8 cellular contexts compared by ENCODE assay signal in the genomic region with DNA sequence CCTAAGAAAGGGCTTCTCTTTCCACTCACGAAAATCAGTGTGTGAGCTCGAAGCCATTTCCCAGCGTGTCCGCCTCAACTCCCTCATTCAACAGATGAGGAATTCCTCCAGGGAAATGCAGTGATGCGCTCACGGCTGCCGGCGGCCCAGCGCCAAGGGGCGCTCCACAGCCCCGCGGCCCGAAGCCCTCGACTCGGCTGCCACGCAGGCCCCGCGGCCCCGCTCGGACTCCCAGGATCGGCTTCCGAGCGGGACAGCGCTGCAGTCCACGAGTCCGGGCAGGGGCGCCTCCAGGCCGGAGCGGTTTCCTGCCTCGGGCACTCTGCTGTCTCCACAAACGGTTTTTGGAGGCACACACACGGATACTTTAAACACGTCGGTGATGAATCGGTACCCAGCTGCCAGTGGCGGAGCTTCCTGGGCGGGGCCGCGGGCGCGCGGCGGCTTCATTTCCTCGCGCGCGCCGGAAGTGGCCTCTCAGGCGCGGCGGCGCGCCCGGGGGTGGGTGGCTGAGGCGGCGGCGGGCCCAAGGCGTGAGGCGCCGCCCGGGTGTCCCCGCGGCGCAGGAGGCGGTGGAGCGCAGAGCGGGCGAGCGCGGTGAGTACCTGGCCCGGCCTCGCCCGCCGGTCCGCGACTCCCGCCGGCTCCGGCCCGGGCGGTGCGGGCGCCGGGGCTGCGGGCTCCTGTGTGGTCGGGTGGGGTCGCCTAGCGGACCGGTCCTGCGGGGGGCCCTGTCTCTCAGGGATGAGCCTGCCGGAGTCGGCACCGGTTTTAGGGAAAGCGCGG. TPM values are rescaled to one million over a fixed set of nuclear protein-coding genes. Genes with fewer than 3 reads are reported as not detected.
DNase-seq lines count a peak whose midpoint lies in the region; ATAC-seq and TF ChIP-seq lines count a peak whose summit lies in the region.

A gene with protein sequence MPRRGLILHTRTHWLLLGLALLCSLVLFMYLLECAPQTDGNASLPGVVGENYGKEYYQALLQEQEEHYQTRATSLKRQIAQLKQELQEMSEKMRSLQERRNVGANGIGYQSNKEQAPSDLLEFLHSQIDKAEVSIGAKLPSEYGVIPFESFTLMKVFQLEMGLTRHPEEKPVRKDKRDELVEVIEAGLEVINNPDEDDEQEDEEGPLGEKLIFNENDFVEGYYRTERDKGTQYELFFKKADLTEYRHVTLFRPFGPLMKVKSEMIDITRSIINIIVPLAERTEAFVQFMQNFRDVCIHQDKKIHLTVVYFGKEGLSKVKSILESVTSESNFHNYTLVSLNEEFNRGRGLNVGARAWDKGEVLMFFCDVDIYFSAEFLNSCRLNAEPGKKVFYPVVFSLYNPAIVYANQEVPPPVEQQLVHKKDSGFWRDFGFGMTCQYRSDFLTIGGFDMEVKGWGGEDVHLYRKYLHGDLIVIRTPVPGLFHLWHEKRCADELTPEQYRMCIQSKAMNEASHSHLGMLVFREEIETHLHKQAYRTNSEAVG (plus strand): TSS at position 475 of the 786 bp plus-strand sequence. CDS start 16,705 bp downstream, outside the sequence.

- CTCF ChIA-PET in T-cell (lab: Charles Lee), result interaction anchor here in 1 of 2 donors (1.1 to 1.9 kb wide), 2 partner anchors 13 to 67 kb away, joined by 3 to 6 read pairs; no protein-coding TSS in a partner anchor

- H3K36me3 ChIP-seq in adipocyte (ENCODE audit: control insufficient read depth, insufficient read depth, low read length, severe bottlenecking), result no peaks in the 10 kb centered on the region
- no peaks in the 10 kb centered on the region for H3K36me3 ChIP-seq in heart left ventricle
- H3K36me3 ChIP-seq in transverse colon, result no peaks in the 10 kb centered on the region

- ATAC-seq in HG02588 (IDR thresholded peaks at IDR 0.05; ENCODE audit: unreplicated experiment), result peak; percentile 73
- ATAC-seq in T-cell (replicated peaks in 1 of 4), result peak; percentile 75 to 80 (median 79)
- ATAC-seq in heart left ventricle, result peak; percentile 76 to 97 (median 93)

- H3K4me3 ChIP-seq in adipocyte (ENCODE audit: low read length), result peak within 1 kb of the TSS; percentile 99
- peak within 1 kb of the TSS; percentile 70 to 99 (median 93) for H3K4me3 ChIP-seq in heart left ventricle
- H3K4me3 ChIP-seq in transverse colon, result peak within 1 kb of the TSS; percentile 80 to 97 (median 90)

- peak within 1 kb of the TSS; percentile 98 to 99 for H3K27ac Mint-ChIP-seq in T-cell

- H3K36me3 Mint-ChIP-seq in T-cell, result peaks cover 3% of the 10 kb centered on the region

- in situ Hi-C loops in transverse colon (cut with MboI; ENCODE audit: low pct_ligation_motif_present in 1 of 4, low pct_unique_long_range_greater_than_20kb in 1 of 4, low sequenced_read_pairs in 3 of 4), result no loop called here

- WGBS in heart left ventricle, 4 donors, result 0 to 1% (median 0%) methylated on average over 52 to 95 of the region's 95 CpGs
- WGBS in transverse colon (ENCODE audit: low coverage in 1 of 2), 2 donors, result 1% methylated on average over 54 of the region's 95 CpGs; no CpG with 5 or more reads in 1 of the 2 donors

- intact Hi-C loops in heart left ventricle (cut with DNase I) (no loop called here), transverse colon (cut with DNase I; ENCODE audit: low total_unique reads) (no loop called here)

- no peak for TF ChIP-seq EP300 in transverse colon (IDR thresholded peaks at IDR 0.05; ENCODE audit: low read depth)

- POLR2A ChIA-PET in T-cell (lab: Charles Lee), result interaction anchor here in 1 of 2 donors (0.6 to 1.7 kb wide), 6 partner anchors 9 to 299 kb away, joined by 3 to 6 read pairs (median 4); a partner anchor contains a TSS

- H3K4me1 Mint-ChIP-seq in T-cell, result peaks cover 50 to 62% (median 56%) of the 10 kb centered on the region in 3 donors

- H3K27ac ChIP-seq in heart left ventricle (peak within 1 kb of the TSS; percentile 76 to 99 (median 92)), transverse colon (peak within 1 kb of the TSS; percentile 93 to 98 (median 97))

- H3K4me3 Mint-ChIP-seq in T-cell, result peak within 1 kb of the TSS; percentile 92 to 99 (median 97)

- DNase-seq in GM10266 (ENCODE audit: extremely low spot score), result peak; percentile 94
- DNase-seq in NCI-H1092 (lab: John Stamatoyannopoulos, UW), result peak; percentile 63
- peak; percentile 78 to 91 (median 86) for DNase-seq in T-cell
- peak; percentile 96 for DNase-seq in adipocyte (ENCODE audit: low read depth)
- peak; percentile 85 to 92 (median 89) for DNase-seq in heart left ventricle
- peak; percentile 87 for DNase-seq in pons (ENCODE audit: low spot score)
- peak; percentile 90 for DNase-seq in transverse colon

- H3K4me1 ChIP-seq in adipocyte (ENCODE audit: control insufficient read depth, insufficient read depth, low read length) (peaks cover 31% of the 10 kb centered on the region), heart left ventricle (peaks cover 0 to 60% (median 12%) of the 10 kb centered on the region in 12 donors), transverse colon (peaks cover 0 to 30% (median 23%) of the 10 kb centered on the region in 4 donors)

- no peak for TF ChIP-seq CTCF in GM10266 (IDR thresholded peaks at IDR 0.05; ENCODE audit: control insufficient read depth, insufficient read depth, low read depth, missing control alignments)
- no peak for TF ChIP-seq CTCF in heart left ventricle (IDR thresholded peaks at IDR 0.05)
- TF ChIP-seq CTCF in transverse colon (IDR thresholded peaks at IDR 0.05), result no peak

- H3K27me3 Mint-ChIP-seq in T-cell, result no peaks in the 10 kb centered on the region

- peak within 1 kb of the TSS; percentile 95 for H3K9ac ChIP-seq in adipocyte (ENCODE audit: low read length)

- TF ChIP-seq POLR2A in heart left ventricle (IDR thresholded peaks at IDR 0.05) (peak in 1 of 2 donors; percentile 68), transverse colon (IDR thresholded peaks at IDR 0.05) (peak; percentile 57)

- H3K9me3 ChIP-seq in adipocyte (ENCODE audit: control insufficient read depth, low read length) (no peaks in the 10 kb centered on the region), heart left ventricle (no peaks in the 10 kb centered on the region), transverse colon (no peaks in the 10 kb centered on the region)

- no peaks in the 10 kb centered on the region for H3K9me3 Mint-ChIP-seq in T-cell

- H3K27me3 ChIP-seq in adipocyte (replicated peaks; ENCODE audit: control insufficient read depth, insufficient read depth, low read length), result no peaks in the 10 kb centered on the region
- H3K27me3 ChIP-seq in heart left ventricle, result no peaks in the 10 kb centered on the region
- no peaks in the 10 kb centered on the region for H3K27me3 ChIP-seq in transverse colon

RNA-seq across cellular contexts. Expression of the gene that starts here (rescaled TPM):
- 10 to 100 TPM; 36.5 to 46.1 (median 41.9) TPM for total RNA-seq in T-cell
- 10 to 100 TPM in 3 of 9 donors, 1 to 10 TPM in 6; 6.3 to 17.7 (median 8.8) TPM for total RNA-seq in heart left ventricle
- polyA plus RNA-seq in heart left ventricle, result 10 to 100 TPM in 1 of 2 donors, 1 to 10 TPM in 1; 2.6 to 10.1 TPM
- total RNA-seq in transverse colon, result 10 to 100 TPM in 2 of 4 donors, 1 to 10 TPM in 2; 4.1 to 15.5 (median 10.9) TPM

Comparison
In these comparisons a context has a peak if more than half of its experiments do, and no peak if none do; other contexts are left out.
1. Peak in every context shown above with its lines: DNase-seq, ATAC-seq, H3K4me3 ChIP-seq and H3K27ac ChIP-seq.